21 cellular contexts compared by ENCODE assay signal in the genomic region with DNA sequence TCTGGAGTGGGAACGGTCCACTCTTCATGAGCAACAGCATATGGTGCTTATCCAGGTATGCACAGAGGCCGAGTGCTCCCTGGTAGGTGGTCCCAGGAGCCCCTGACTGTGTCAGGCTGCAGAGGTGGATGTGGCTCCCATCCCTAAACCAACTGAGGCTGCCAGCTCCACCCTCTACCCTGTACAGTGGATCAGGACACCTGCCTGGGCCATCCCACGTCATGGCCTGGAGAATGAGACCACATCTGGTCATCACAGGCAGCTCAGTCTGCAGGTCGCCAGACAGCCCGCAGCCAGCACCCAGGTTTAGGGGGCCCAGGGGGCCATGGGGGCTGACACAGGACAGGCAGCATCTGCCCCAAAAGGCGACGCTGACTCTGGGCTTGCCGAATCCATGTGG.
"Had no signal": no experiment of that assay in that cellular context is flagged by ENCODE, and none has a peak within 500 bp of the region (broad histone marks: within the 10 kb centered on the region; RNA-seq: fewer than 3 reads in every experiment).

No MANE protein-coding gene starts in this region.

- H3K27ac ChIP-seq: dorsolateral prefrontal cortex, gastrocnemius medialis, lower lobe of right lung, ovary, psoas muscle, sigmoid colon, stomach, thyroid gland had no signal

- H3K36me3 ChIP-seq: gastrocnemius medialis, lower lobe of right lung, ovary, sigmoid colon, stomach, thyroid gland had no signal

- ATAC-seq: gastrocnemius medialis; left ventricle myocardium superior; lower lobe of right lung; naive thymus-derived CD8-positive, alpha-beta T cell; psoas muscle; right cardiac atrium; stimulated activated naive B cell treated with anti-CD40 and anti-IgM and Interleukin-4, amounts not matched to agents 10 μg/mL and 1 μg/mL and 100 μg/mL, for 72 hours had no signal

- H3K4me1 ChIP-seq: gastrocnemius medialis, lower lobe of right lung, psoas muscle, sigmoid colon, stomach, thyroid gland had no signal

- FAIRE-seq: colon, keratinocyte had no signal

- H3K4me3 Mint-ChIP-seq: naive thymus-derived CD8-positive, alpha-beta T cell; nephron progenitor cell; stimulated activated naive B cell treated with anti-CD40 and anti-IgM and Interleukin-4, amounts not matched to agents 10 μg/mL and 1 μg/mL and 100 μg/mL, for 72 hours had no signal

- DNase-seq: dorsolateral prefrontal cortex; effector CD4-positive, alpha-beta T cell; foreskin fibroblast; gastrocnemius medialis; left ventricle myocardium superior; lower lobe of right lung; naive thymus-derived CD8-positive, alpha-beta T cell; nephron progenitor cell; occipital lobe; ovary; psoas muscle; right cardiac atrium; sigmoid colon; stimulated activated CD4-positive, alpha-beta T cell treated with anti-CD3 and anti-CD28 coated beads, Interleukin-2, amount 100 ng/mL, for 24 hours; stimulated activated CD4-positive, alpha-beta T cell treated with anti-CD3 and anti-CD28 coated beads, Interleukin-4, amount 100 ng/mL, for 24 hours; stimulated activated naive B cell treated with anti-CD40 and anti-IgM and Interleukin-4, amounts not matched to agents 10 μg/mL and 1 μg/mL and 100 μg/mL, for 72 hours; stomach; thyroid gland; trophoblast cell had no signal

- H3K9me3 Mint-ChIP-seq: naive thymus-derived CD8-positive, alpha-beta T cell; stimulated activated naive B cell treated with anti-CD40 and anti-IgM and Interleukin-4, amounts not matched to agents 10 μg/mL and 1 μg/mL and 100 μg/mL, for 72 hours had no signal

- H3K27me3 ChIP-seq: gastrocnemius medialis, ovary, sigmoid colon, thyroid gland had no signal

- H3K4me3 ChIP-seq: dorsolateral prefrontal cortex, gastrocnemius medialis, lower lobe of right lung, ovary, psoas muscle, sigmoid colon, stomach, thyroid gland had no signal

- H3K4me1 Mint-ChIP-seq: naive thymus-derived CD8-positive, alpha-beta T cell; stimulated activated naive B cell treated with anti-CD40 and anti-IgM and Interleukin-4, amounts not matched to agents 10 μg/mL and 1 μg/mL and 100 μg/mL, for 72 hours had no signal

- H3K9me3 ChIP-seq: gastrocnemius medialis, lower lobe of right lung, ovary, psoas muscle, stomach, thyroid gland had no signal

- H3K36me3 Mint-ChIP-seq: naive thymus-derived CD8-positive, alpha-beta T cell; stimulated activated naive B cell treated with anti-CD40 and anti-IgM and Interleukin-4, amounts not matched to agents 10 μg/mL and 1 μg/mL and 100 μg/mL, for 72 hours had no signal

- H3K27ac Mint-ChIP-seq: naive thymus-derived CD8-positive, alpha-beta T cell; nephron progenitor cell; stimulated activated naive B cell treated with anti-CD40 and anti-IgM and Interleukin-4, amounts not matched to agents 10 μg/mL and 1 μg/mL and 100 μg/mL, for 72 hours had no signal
